Comparison of ENCODE assay signal across 1 cellular context in the genomic region with DNA sequence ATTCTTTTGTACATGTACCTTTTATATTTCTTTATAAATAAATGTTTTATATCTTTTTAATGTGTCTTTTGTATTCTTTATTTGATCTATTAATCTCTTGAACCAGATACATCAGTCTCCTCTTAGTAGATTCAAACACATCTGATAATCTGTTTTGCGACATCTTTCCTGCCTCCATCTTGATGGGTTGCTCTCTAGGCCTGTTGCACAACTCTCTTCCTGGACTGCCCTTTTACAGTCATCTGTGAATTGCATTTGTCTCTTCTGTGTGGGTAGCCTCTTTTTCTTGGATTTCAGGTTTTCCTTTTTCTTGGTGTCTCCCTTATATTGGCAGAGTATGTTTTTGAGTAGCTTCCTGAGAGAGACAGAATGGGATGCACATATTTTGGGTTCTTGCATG.
TF ChIP-seq lines count a peak whose summit lies in the region.

No MANE protein-coding gene starts in this region.

TF ChIP-seq in WTC11, 78 proteins besides CTCF, POLR2A, EP300 and RAD21 (continued from another document):
- TF ChIP-seq, protein P1, sequence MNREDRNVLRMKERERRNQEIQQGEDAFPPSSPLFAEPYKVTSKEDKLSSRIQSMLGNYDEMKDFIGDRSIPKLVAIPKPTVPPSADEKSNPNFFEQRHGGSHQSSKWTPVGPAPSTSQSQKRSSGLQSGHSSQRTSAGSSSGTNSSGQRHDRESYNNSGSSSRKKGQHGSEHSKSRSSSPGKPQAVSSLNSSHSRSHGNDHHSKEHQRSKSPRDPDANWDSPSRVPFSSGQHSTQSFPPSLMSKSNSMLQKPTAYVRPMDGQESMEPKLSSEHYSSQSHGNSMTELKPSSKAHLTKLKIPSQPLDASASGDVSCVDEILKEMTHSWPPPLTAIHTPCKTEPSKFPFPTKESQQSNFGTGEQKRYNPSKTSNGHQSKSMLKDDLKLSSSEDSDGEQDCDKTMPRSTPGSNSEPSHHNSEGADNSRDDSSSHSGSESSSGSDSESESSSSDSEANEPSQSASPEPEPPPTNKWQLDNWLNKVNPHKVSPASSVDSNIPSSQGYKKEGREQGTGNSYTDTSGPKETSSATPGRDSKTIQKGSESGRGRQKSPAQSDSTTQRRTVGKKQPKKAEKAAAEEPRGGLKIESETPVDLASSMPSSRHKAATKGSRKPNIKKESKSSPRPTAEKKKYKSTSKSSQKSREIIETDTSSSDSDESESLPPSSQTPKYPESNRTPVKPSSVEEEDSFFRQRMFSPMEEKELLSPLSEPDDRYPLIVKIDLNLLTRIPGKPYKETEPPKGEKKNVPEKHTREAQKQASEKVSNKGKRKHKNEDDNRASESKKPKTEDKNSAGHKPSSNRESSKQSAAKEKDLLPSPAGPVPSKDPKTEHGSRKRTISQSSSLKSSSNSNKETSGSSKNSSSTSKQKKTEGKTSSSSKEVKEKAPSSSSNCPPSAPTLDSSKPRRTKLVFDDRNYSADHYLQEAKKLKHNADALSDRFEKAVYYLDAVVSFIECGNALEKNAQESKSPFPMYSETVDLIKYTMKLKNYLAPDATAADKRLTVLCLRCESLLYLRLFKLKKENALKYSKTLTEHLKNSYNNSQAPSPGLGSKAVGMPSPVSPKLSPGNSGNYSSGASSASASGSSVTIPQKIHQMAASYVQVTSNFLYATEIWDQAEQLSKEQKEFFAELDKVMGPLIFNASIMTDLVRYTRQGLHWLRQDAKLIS (CRISPR knock-in tag; IDR thresholded peaks at IDR 0.05; ENCODE audit: borderline replicate concordance) = no peak
- TF ChIP-seq ZNF416 (CRISPR knock-in tag; IDR thresholded peaks at IDR 0.05) (no peak), ETV6 (CRISPR knock-in tag; IDR thresholded peaks at IDR 0.05) (no peak), GABPB1 (CRISPR knock-in tag; IDR thresholded peaks at IDR 0.05) (no peak), CREM (CRISPR knock-in tag; IDR thresholded peaks at IDR 0.05) (no peak)
TF ChIP-seq in WTC11: peak in this region for 0.
